16 cellular contexts compared by ENCODE assay signal in genomic region chr7:50336909-50337703, GRCh38. TPM values are rescaled to one million over a fixed set of nuclear protein-coding genes. Genes with fewer than 3 reads are reported as not detected.
DNase-seq lines count a peak whose midpoint lies in the region; ATAC-seq and TF ChIP-seq lines count a peak whose summit lies in the region.
"Had no signal": no experiment of that assay in that cellular context is flagged by ENCODE, and none has a peak within 500 bp of the region (broad histone marks: within the 10 kb centered on the region; RNA-seq: fewer than 3 reads in every experiment).

No MANE protein-coding gene starts in this region.

- peak; percentile 59 for DNase-seq in activated CD8-positive, alpha-beta memory T cell treated with anti-CD3 and anti-CD28 coated beads, Interleukin-2, amount 10 ng/mL, durations not matched to agents 7 days and 5 days
- DNase-seq in activated CD8-positive, alpha-beta memory T cell treated with anti-CD3 and anti-CD28 coated beads for 24 hours: no peak
- DNase-seq in endodermal cell: peak; percentile 20
- DNase-seq in stimulated activated naive CD8-positive, alpha-beta T cell treated with anti-CD3 and anti-CD28 coated beads, Interleukin-15, amount 100 ng/mL, for 72 hours: peak in 1 of 2 donors; percentile 26
- DNase-seq in HEK293T (ENCODE audit: extremely low spot score): no peak
- DNase-seq in dorsolateral prefrontal cortex: no peak
- no peak for DNase-seq in smooth muscle cell (lab: John Stamatoyannopoulos, UW; ENCODE audit: unreplicated experiment)
- DNase-seq: dermis blood vessel endothelial cell, GF-D8, HFFc6, NCI-H2029 treated with DMSO at 0.1 percent for 48 hours, NCI-H526 treated with DMSO at 0.1 percent for 48 hours had no signal

- H3K9me3 ChIP-seq in OCI-LY3 (ENCODE audit: insufficient read depth, low read length) (no peaks in the 10 kb centered on the region), endodermal cell (ENCODE audit: control insufficient read depth, low read length) (no peaks in the 10 kb centered on the region), smooth muscle cell (replicated peaks; ENCODE audit: low read depth) (no peaks in the 10 kb centered on the region)

- intact Hi-C loops in dorsolateral prefrontal cortex (cut with DNase I): no loop called here

- peaks cover 100% of the 10 kb centered on the region for H3K4me1 ChIP-seq in OCI-LY3 (ENCODE audit: low read length)
- H3K4me1 ChIP-seq in endodermal cell (ENCODE audit: control insufficient read depth, insufficient read depth, low read length): no peaks in the 10 kb centered on the region
- H3K4me1 ChIP-seq in smooth muscle cell (ENCODE audit: low read depth): peaks cover 8% of the 10 kb centered on the region

- no peaks in the 10 kb centered on the region for H3K27me3 Mint-ChIP-seq in activated CD8-positive, alpha-beta memory T cell treated with anti-CD3 and anti-CD28 coated beads, Interleukin-2, amount 10 ng/mL, durations not matched to agents 7 days and 5 days
- no peaks in the 10 kb centered on the region for H3K27me3 Mint-ChIP-seq in endodermal cell (ENCODE audit: insufficient read depth)
- H3K27me3 Mint-ChIP-seq in stimulated activated naive CD8-positive, alpha-beta T cell treated with anti-CD3 and anti-CD28 coated beads, Interleukin-15, amount 100 ng/mL, for 72 hours: no peaks in the 10 kb centered on the region

- H3K4me1 Mint-ChIP-seq in activated CD8-positive, alpha-beta memory T cell treated with anti-CD3 and anti-CD28 coated beads, Interleukin-2, amount 10 ng/mL, durations not matched to agents 7 days and 5 days: peaks cover 30% of the 10 kb centered on the region
- H3K4me1 Mint-ChIP-seq in endodermal cell: peaks cover 10% of the 10 kb centered on the region
- peaks cover 42% of the 10 kb centered on the region for H3K4me1 Mint-ChIP-seq in stimulated activated naive CD8-positive, alpha-beta T cell treated with anti-CD3 and anti-CD28 coated beads, Interleukin-15, amount 100 ng/mL, for 72 hours

- H3K79me2 ChIP-seq in OCI-LY3 (ENCODE audit: low read length) (peaks cover 100% of the 10 kb centered on the region), smooth muscle cell (ENCODE audit: low read depth) (no peaks in the 10 kb centered on the region)
- H3K79me2 ChIP-seq: parathyroid adenoma had no signal

- 92 to 94% methylated on average over 13 to 15 of the region's 15 CpGs for whole genome bisulfite sequencing in endodermal cell (ENCODE audit: insufficient coverage in 1 of 2, insufficient read length in 1 of 2), 2 experiments
- 93% methylated on average over 15 of the region's 15 CpGs for WGBS in smooth muscle cell (ENCODE audit: low lambda C conversion rate)

- peaks cover 51% of the 10 kb centered on the region for H3K36me3 Mint-ChIP-seq in activated CD8-positive, alpha-beta memory T cell treated with anti-CD3 and anti-CD28 coated beads, Interleukin-2, amount 10 ng/mL, durations not matched to agents 7 days and 5 days
- H3K36me3 Mint-ChIP-seq in endodermal cell (ENCODE audit: low read depth): no peaks in the 10 kb centered on the region

- POLR2A ChIA-PET in HEK293T (lab: Yijun Ruan, JAX): no interaction called here

- no peaks in the 10 kb centered on the region for H3K9me3 Mint-ChIP-seq in activated CD8-positive, alpha-beta memory T cell treated with anti-CD3 and anti-CD28 coated beads, Interleukin-2, amount 10 ng/mL, durations not matched to agents 7 days and 5 days (ENCODE audit: low read depth)
- no peaks in the 10 kb centered on the region for H3K9me3 Mint-ChIP-seq in endodermal cell
- no peaks in the 10 kb centered on the region for H3K9me3 Mint-ChIP-seq in stimulated activated naive CD8-positive, alpha-beta T cell treated with anti-CD3 and anti-CD28 coated beads, Interleukin-15, amount 100 ng/mL, for 72 hours
- H3K9me3 Mint-ChIP-seq: activated T-helper 2 cell treated with anti-CD3 and anti-CD28 coated beads, Interferon-gamma antibody, Interleukin-2, Interleukin-4, amounts not matched to agents 10 μg/mL and 5 μg/mL and 100 μg/mL, durations not matched to agents 14 hours and 24 hours and 36 hours; HFFc6; T-helper 1 cell treated with Interleukin-12 subunit alpha and Interleukin-12 subunit beta and Interleukin-4 antibody, amounts not matched to agents 30 μg/mL and 1 μg/mL, for 36 hours had no signal

- H3K27ac ChIP-seq in OCI-LY3 (ENCODE audit: low read length) (peak overlapping the region; percentile 98), endodermal cell (ENCODE audit: low read depth, low read length) (no peak overlapping the region), dorsolateral prefrontal cortex (no peak overlapping the region), smooth muscle cell (ENCODE audit: low read depth) (no peak overlapping the region)
- H3K27ac ChIP-seq: parathyroid adenoma had no signal

- H3F3A ChIP-seq in smooth muscle cell (ENCODE audit: low read depth): no peaks in the 10 kb centered on the region

- H2AFZ ChIP-seq in OCI-LY3 (ENCODE audit: low read depth, low read length) (no peak overlapping the region), smooth muscle cell (ENCODE audit: low read depth) (no peak overlapping the region)
- H2AFZ ChIP-seq: parathyroid adenoma had no signal

- H3K4me2 ChIP-seq in OCI-LY3 (ENCODE audit: low read length) (peak overlapping the region; percentile 75), smooth muscle cell (no peak overlapping the region)

- H4K20me1 ChIP-seq in OCI-LY3 (ENCODE audit: insufficient read depth, low read length): peaks cover 88% of the 10 kb centered on the region
- no peaks in the 10 kb centered on the region for H4K20me1 ChIP-seq in smooth muscle cell (ENCODE audit: low read depth)

- peak overlapping the region; percentile 62 for H3K4me3 ChIP-seq in OCI-LY3 (ENCODE audit: low read length)
- H3K4me3 ChIP-seq in endodermal cell (ENCODE audit: low read length): no peak overlapping the region
- H3K4me3 ChIP-seq in dorsolateral prefrontal cortex: no peak overlapping the region
- H3K4me3 ChIP-seq in smooth muscle cell: no peak overlapping the region

- H3K27me3 ChIP-seq in OCI-LY3 (ENCODE audit: low read depth, low read length) (no peaks in the 10 kb centered on the region), endodermal cell (ENCODE audit: control insufficient read depth, insufficient read depth, low read length, poor library complexity, severe bottlenecking) (no peaks in the 10 kb centered on the region), dorsolateral prefrontal cortex (peaks cover 0 to 6% (median 0%) of the 10 kb centered on the region in 45 donors), smooth muscle cell (ENCODE audit: low read depth) (peaks cover 5% of the 10 kb centered on the region)

- TF ChIP-seq CTCF in OCI-LY3 (IDR thresholded peaks at IDR 0.05; ENCODE audit: low read depth, low read length) (no peak), endodermal cell (conservative IDR thresholded peaks at IDR 0.05) (no peak), dorsolateral prefrontal cortex (IDR thresholded peaks at IDR 0.05 in 54 of 56, conservative IDR thresholded peaks at IDR 0.05 in 2 of 56; ENCODE audit: low read depth in 1 of 56, partially characterized antibody in 56 of 56) (no peak), smooth muscle cell (IDR thresholded peaks at IDR 0.05; ENCODE audit: borderline replicate concordance, insufficient read depth, poor library complexity, severe bottlenecking) (no peak)

- H3K36me3 ChIP-seq in OCI-LY3 (replicated peaks; ENCODE audit: low read depth, low read length) (peaks cover 46% of the 10 kb centered on the region), endodermal cell (ENCODE audit: control insufficient read depth, insufficient read depth, low read length) (no peaks in the 10 kb centered on the region), smooth muscle cell (ENCODE audit: low read depth) (no peaks in the 10 kb centered on the region)

- peak overlapping the region; percentile 68 for H3K9ac ChIP-seq in OCI-LY3 (ENCODE audit: low read length)
- H3K9ac ChIP-seq in endodermal cell (ENCODE audit: extremely low read depth, low read length, poor library complexity, severe bottlenecking): no peak overlapping the region
- H3K9ac ChIP-seq in smooth muscle cell (ENCODE audit: low read depth): no peak overlapping the region
- H3K9ac ChIP-seq: parathyroid adenoma had no signal

- peak; percentile 1 for ATAC-seq in activated CD8-positive, alpha-beta memory T cell treated with anti-CD3 and anti-CD28 coated beads, Interleukin-2, amount 10 ng/mL, durations not matched to agents 7 days and 5 days
- peak; percentile 11 for ATAC-seq in stimulated activated naive CD8-positive, alpha-beta T cell treated with anti-CD3 and anti-CD28 coated beads, Interleukin-15, amount 100 ng/mL, for 72 hours

- H3K4me3 Mint-ChIP-seq in activated CD8-positive, alpha-beta memory T cell treated with anti-CD3 and anti-CD28 coated beads, Interleukin-2, amount 10 ng/mL, durations not matched to agents 7 days and 5 days: no peak overlapping the region
- H3K4me3 Mint-ChIP-seq in endodermal cell: no peak overlapping the region
- no peak overlapping the region for H3K4me3 Mint-ChIP-seq in stimulated activated naive CD8-positive, alpha-beta T cell treated with anti-CD3 and anti-CD28 coated beads, Interleukin-15, amount 100 ng/mL, for 72 hours
- H3K4me3 Mint-ChIP-seq: HFFc6; T-helper 1 cell treated with Interleukin-12 subunit alpha and Interleukin-12 subunit beta and Interleukin-4 antibody, amounts not matched to agents 30 μg/mL and 1 μg/mL, for 36 hours had no signal

- no peak overlapping the region for H3K27ac Mint-ChIP-seq in activated CD8-positive, alpha-beta memory T cell treated with anti-CD3 and anti-CD28 coated beads, Interleukin-2, amount 10 ng/mL, durations not matched to agents 7 days and 5 days
- no peak overlapping the region for H3K27ac Mint-ChIP-seq in endodermal cell
- H3K27ac Mint-ChIP-seq in stimulated activated naive CD8-positive, alpha-beta T cell treated with anti-CD3 and anti-CD28 coated beads, Interleukin-15, amount 100 ng/mL, for 72 hours: peak overlapping the region in 1 of 2 donors; percentile 95
- H3K27ac Mint-ChIP-seq: activated T-helper 2 cell treated with anti-CD3 and anti-CD28 coated beads, Interferon-gamma antibody, Interleukin-2, Interleukin-4, amounts not matched to agents 10 μg/mL and 5 μg/mL and 100 μg/mL, durations not matched to agents 14 hours and 24 hours and 36 hours; HFFc6; T-helper 1 cell treated with Interleukin-12 subunit alpha and Interleukin-12 subunit beta and Interleukin-4 antibody, amounts not matched to agents 30 μg/mL and 1 μg/mL, for 36 hours had no signal

- CTCF ChIA-PET in activated CD8-positive, alpha-beta memory T cell treated with anti-CD3 and anti-CD28 coated beads, Interleukin-2, amount 10 ng/mL, durations not matched to agents 7 days and 5 days (lab: Charles Lee): interaction anchor here (0.8 to 7.7 kb wide), 8 partner anchors 11 to 132 kb away, joined by 3 to 57 read pairs (median 15); no protein-coding TSS in a partner anchor
- CTCF ChIA-PET in HEK293T (lab: Yijun Ruan, JAX): no interaction called here

TF ChIP-seq in HEK293T, 16 proteins besides CTCF, POLR2A, EP300 and RAD21 (continues in another document):
- no peak for TF ChIP-seq NFRKB (IDR thresholded peaks at IDR 0.05)

RNA-seq across cellular contexts. Expression of gene IKZF1, which starts 32.6 kb away (rescaled TPM):
- 100 to 1,000 TPM; 348 to 374 TPM for total RNA-seq in activated CD8-positive, alpha-beta memory T cell treated with anti-CD3 and anti-CD28 coated beads, Interleukin-2, amount 10 ng/mL, durations not matched to agents 7 days and 5 days
- total RNA-seq in endodermal cell (under 1 TPM; 0.44 to 0.55 TPM), dorsolateral prefrontal cortex (10 to 100 TPM in 18 of 120 experiments, 1 to 10 TPM in 102; 1.7 to 15.4 (median 6.4) TPM), smooth muscle cell (not detected in 2 replicates)
- polyA plus RNA-seq in endodermal cell (2013, experiment 1 of 2): 3.3 TPM
- polyA plus RNA-seq in endodermal cell (2013, experiment 2 of 2): 3.6 TPM
- polyA plus RNA-seq in smooth muscle cell: not detected in 2 replicates
- total RNA-seq: HFFc6 had no signal

Comparison
In these comparisons a context has a peak if more than half of its experiments do, and no peak if none do; other contexts are left out.
1. DNase-seq: peak in activated CD8-positive, alpha-beta memory T cell treated with anti-CD3 and anti-CD28 coated beads, Interleukin-2, amount 10 ng/mL, durations not matched to agents 7 days and 5 days (single experiment) and endodermal cell (single experiment); none in activated CD8-positive, alpha-beta memory T cell treated with anti-CD3 and anti-CD28 coated beads for 24 hours (single experiment), HEK293T (single experiment), dorsolateral prefrontal cortex (0 of 10) and smooth muscle cell (single experiment).
2. RNA of gene IKZF1, which starts 32.6 kb away (total RNA-seq): 348 to 374 TPM in activated CD8-positive, alpha-beta memory T cell treated with anti-CD3 and anti-CD28 coated beads, Interleukin-2, amount 10 ng/mL, durations not matched to agents 7 days and 5 days; 1.7 to 15.4 TPM in dorsolateral prefrontal cortex, 0.44 to 0.55 TPM in endodermal cell and not detected in smooth muscle cell; every median in the first group is over 10 times any median in the second.